ENCODE assay signal across 23 cellular contexts in the genomic region with DNA sequence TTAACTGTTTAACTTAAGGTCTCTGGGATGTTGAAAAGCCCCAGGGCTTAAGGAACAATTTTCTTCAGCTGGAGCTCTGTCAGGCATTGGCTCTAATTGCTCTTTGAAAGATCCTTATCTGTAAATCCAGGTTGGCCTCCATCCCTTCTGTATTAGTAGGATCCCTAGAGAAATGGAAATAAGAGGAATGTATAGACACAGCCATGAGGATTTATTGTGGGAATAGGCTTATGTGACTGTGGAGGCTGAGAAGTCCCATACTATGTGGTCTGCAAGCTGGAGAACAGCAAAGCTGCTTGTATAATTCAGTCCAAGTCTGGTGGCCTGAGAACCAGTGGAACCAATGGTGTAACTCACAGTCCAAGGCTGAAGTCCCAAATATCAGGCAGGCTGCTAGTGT.
"Had no signal": no experiment of that assay in that cellular context is flagged by ENCODE, and none has a peak within 500 bp of the region (broad histone marks: within the 10 kb centered on the region; RNA-seq: fewer than 3 reads in every experiment).

No MANE protein-coding gene starts in this region.

- H3K27ac ChIP-seq: coronary artery, esophagus muscularis mucosa, neutrophil, pancreas, right lobe of liver, thoracic aorta, tibial nerve, upper lobe of left lung had no signal

- H3K4me3 ChIP-seq: coronary artery, esophagus muscularis mucosa, lung, pancreas, right lobe of liver, thoracic aorta, tibial nerve, upper lobe of left lung had no signal

- H3K36me3 Mint-ChIP-seq: memory B cell; natural killer cell treated with Interleukin-12 subunit alpha and Interleukin-12 subunit beta and Interleukin-15 and Interleukin-18, amount 100 ng/mL, for 72 hours; stimulated activated naive B cell treated with anti-CD40 and anti-IgM and Interleukin-4, amounts not matched to agents 10 μg/mL and 1 μg/mL and 100 μg/mL, for 72 hours had no signal

- H3K4me1 Mint-ChIP-seq: neural crest cell had no signal

- H3K27me3 ChIP-seq: esophagus muscularis mucosa, neutrophil, pancreas, right lobe of liver, tibial nerve, upper lobe of left lung had no signal

- H3K27ac Mint-ChIP-seq: memory B cell; natural killer cell treated with Interleukin-12 subunit alpha and Interleukin-12 subunit beta and Interleukin-15 and Interleukin-18, amount 100 ng/mL, for 72 hours; stimulated activated naive B cell treated with anti-CD40 and anti-IgM and Interleukin-4, amounts not matched to agents 10 μg/mL and 1 μg/mL and 100 μg/mL, for 72 hours; stimulated activated naive CD8-positive, alpha-beta T cell treated with anti-CD3 and anti-CD28 coated beads, Interleukin-15, Interleukin-2, amounts not matched to agents 100 ng/mL and 50 ng/mL, for 24 hours had no signal

- H3K9me3 ChIP-seq: esophagus muscularis mucosa, neutrophil, pancreas, right lobe of liver, thoracic aorta, tibial nerve, upper lobe of left lung had no signal

- H3K27me3 Mint-ChIP-seq: natural killer cell treated with Interleukin-12 subunit alpha and Interleukin-12 subunit beta and Interleukin-15 and Interleukin-18, amount 100 ng/mL, for 72 hours; stimulated activated naive B cell treated with anti-CD40 and anti-IgM and Interleukin-4, amounts not matched to agents 10 μg/mL and 1 μg/mL and 100 μg/mL, for 72 hours; stimulated activated naive CD8-positive, alpha-beta T cell treated with anti-CD3 and anti-CD28 coated beads, Interleukin-15, Interleukin-2, amounts not matched to agents 100 ng/mL and 50 ng/mL, for 24 hours had no signal

- H3K4me1 ChIP-seq: esophagus muscularis mucosa, pancreas, right lobe of liver, tibial nerve had no signal

- H3K9me3 Mint-ChIP-seq: memory B cell; natural killer cell treated with Interleukin-12 subunit alpha and Interleukin-12 subunit beta and Interleukin-15 and Interleukin-18, amount 100 ng/mL, for 72 hours; neural crest cell; stimulated activated naive B cell treated with anti-CD40 and anti-IgM and Interleukin-4, amounts not matched to agents 10 μg/mL and 1 μg/mL and 100 μg/mL, for 72 hours; stimulated activated naive CD8-positive, alpha-beta T cell treated with anti-CD3 and anti-CD28 coated beads, Interleukin-15, Interleukin-2, amounts not matched to agents 100 ng/mL and 50 ng/mL, for 24 hours had no signal

- H3K36me3 ChIP-seq: esophagus muscularis mucosa, neutrophil, pancreas, right lobe of liver, thoracic aorta, tibial nerve, upper lobe of left lung had no signal

- H3K4me3 Mint-ChIP-seq: memory B cell; natural killer cell treated with Interleukin-12 subunit alpha and Interleukin-12 subunit beta and Interleukin-15 and Interleukin-18, amount 100 ng/mL, for 72 hours; neural crest cell; stimulated activated naive B cell treated with anti-CD40 and anti-IgM and Interleukin-4, amounts not matched to agents 10 μg/mL and 1 μg/mL and 100 μg/mL, for 72 hours; stimulated activated naive CD8-positive, alpha-beta T cell treated with anti-CD3 and anti-CD28 coated beads, Interleukin-15, Interleukin-2, amounts not matched to agents 100 ng/mL and 50 ng/mL, for 24 hours had no signal

- DNase-seq: dermis blood vessel endothelial cell; effector memory CD4-positive, alpha-beta T cell; foreskin melanocyte; head of caudate nucleus; kidney; pancreas; retina; right lobe of liver; stimulated activated CD4-positive, alpha-beta T cell treated with anti-CD3 and anti-CD28 coated beads, Interleukin-15, amount 100 ng/mL, for 24 hours; stimulated activated CD4-positive, alpha-beta T cell treated with anti-CD3 and anti-CD28 coated beads, Interleukin-2, amount 100 ng/mL, for 48 hours; stimulated activated naive B cell treated with anti-CD40 and anti-IgM and Interleukin-4, amounts not matched to agents 10 μg/mL and 1 μg/mL and 100 μg/mL, for 72 hours; upper lobe of left lung had no signal

- ATAC-seq: left lobe of liver; natural killer cell treated with Interleukin-12 subunit alpha and Interleukin-12 subunit beta and Interleukin-15 and Interleukin-18, amount 100 ng/mL, for 72 hours; pancreas; right lobe of liver; stimulated activated naive B cell treated with anti-CD40 and anti-IgM and Interleukin-4, amounts not matched to agents 10 μg/mL and 1 μg/mL and 100 μg/mL, for 72 hours had no signal
